13 cellular contexts compared by ENCODE assay signal in genomic region chr5:142871880-142872200, GRCh38.
DNase-seq lines count a peak whose midpoint lies in the region; ATAC-seq and TF ChIP-seq lines count a peak whose summit lies in the region.
"Had no signal": no experiment of that assay in that cellular context is flagged by ENCODE, and none has a peak within 500 bp of the region (broad histone marks: within the 10 kb centered on the region; RNA-seq: fewer than 3 reads in every experiment).

No MANE protein-coding gene starts in this region.

- no peak overlapping the region for H2BK120ac ChIP-seq in mesenchymal stem cell (ENCODE audit: low read depth, low read length)

- no peak overlapping the region for H2BK15ac ChIP-seq in mesenchymal stem cell (ENCODE audit: low read depth, poor library complexity, severe bottlenecking)

- H3K4me1 ChIP-seq in right atrium auricular region = peaks cover 0 to 88% of the 10 kb centered on the region in 2 donors
- H3K4me1 ChIP-seq in mesenchymal stem cell (ENCODE audit: control insufficient read depth, insufficient read depth, low read depth, low read length) = peaks cover 22% of the 10 kb centered on the region

- no peaks in the 10 kb centered on the region for H3K27me3 ChIP-seq in right atrium auricular region
- no peaks in the 10 kb centered on the region for H3K27me3 ChIP-seq in brain microvascular endothelial cell (replicated peaks)
- no peaks in the 10 kb centered on the region for H3K27me3 ChIP-seq in mesenchymal stem cell (ENCODE audit: control insufficient read depth in 1 of 2, insufficient read depth in 1 of 2, low read length in 2 of 2)

- intact Hi-C loops in Right ventricle myocardium inferior (cut with DNase I) = no loop called here

- peak; percentile 77 for ATAC-seq in Right ventricle myocardium inferior
- no peak for ATAC-seq in HG03159 (IDR thresholded peaks at IDR 0.05; ENCODE audit: unreplicated experiment)
- ATAC-seq: activated CD4-positive, alpha-beta T cell treated with anti-CD3 and anti-CD28 coated beads for 36 hours had no signal

- H2BK5ac ChIP-seq in mesenchymal stem cell (ENCODE audit: low read depth, low read length, poor library complexity, severe bottlenecking) = no peak overlapping the region

- no peak for DNase-seq in Right ventricle myocardium inferior (ENCODE audit: missing footprints)
- no peak for DNase-seq in right atrium auricular region (ENCODE audit: low spot score)
- DNase-seq in brain microvascular endothelial cell = peak; percentile 33
- DNase-seq in mesenchymal stem cell = no peak
- DNase-seq in stimulated activated CD4-positive, alpha-beta T cell treated with anti-CD3 and anti-CD28 coated beads, Interleukin-2, amount 100 ng/mL, for 24 hours = no peak
- no peak for DNase-seq in NCI-H1105 treated with DMSO at 0.1 percent for 48 hours (lab: John Stamatoyannopoulos, UW)
- no peak for DNase-seq in C1 segment of cervical spinal cord (lab: John Stamatoyannopoulos, UW)
- DNase-seq: activated CD4-positive, alpha-beta T cell treated with anti-CD3 and anti-CD28 coated beads for 36 hours; H9; NCI-H1048 had no signal

- H4K91ac ChIP-seq in mesenchymal stem cell (ENCODE audit: low read length) = no peak overlapping the region

- H3K9me3 ChIP-seq in right atrium auricular region = no peaks in the 10 kb centered on the region
- H3K9me3 ChIP-seq in mesenchymal stem cell (ENCODE audit: control insufficient read depth, low read length) = no peaks in the 10 kb centered on the region
- H3K9me3 ChIP-seq: thoracic aorta had no signal

- peak overlapping the region; percentile 25 for H3K9ac ChIP-seq in mesenchymal stem cell (ENCODE audit: low read length)

- no peak overlapping the region for H3K4me2 ChIP-seq in mesenchymal stem cell (ENCODE audit: low read length, poor library complexity, severe bottlenecking)

- no peak overlapping the region for H3K4me3 ChIP-seq in right atrium auricular region
- no peak overlapping the region for H3K4me3 ChIP-seq in brain microvascular endothelial cell (ENCODE audit: low read depth, low read length)
- H3K4me3 ChIP-seq in mesenchymal stem cell (ENCODE audit: insufficient read depth in 1 of 2, low read depth in 1 of 2, low read length in 2 of 2) = no peak overlapping the region
- H3K4me3 ChIP-seq: SK-N-MC, thoracic aorta had no signal

- TF ChIP-seq CTCF in right atrium auricular region (IDR thresholded peaks at IDR 0.05) (no peak), brain microvascular endothelial cell (IDR thresholded peaks at IDR 0.05; ENCODE audit: low read depth, low read length, missing control alignments) (no peak)

- H3K18ac ChIP-seq in mesenchymal stem cell (ENCODE audit: low read depth in 1 of 2, low read length in 2 of 2) = no peak overlapping the region

- no peaks in the 10 kb centered on the region for H3K36me3 ChIP-seq in right atrium auricular region
- no peaks in the 10 kb centered on the region for H3K36me3 ChIP-seq in brain microvascular endothelial cell (replicated peaks)
- no peaks in the 10 kb centered on the region for H3K36me3 ChIP-seq in mesenchymal stem cell (ENCODE audit: control insufficient read depth in 1 of 2, insufficient read depth in 2 of 2, low read depth in 1 of 2, low read length in 2 of 2)
- H3K36me3 ChIP-seq: thoracic aorta had no signal

- H2AK5ac ChIP-seq in mesenchymal stem cell (ENCODE audit: low read length, severe bottlenecking) = peak overlapping the region; percentile 89

- no peak overlapping the region for H3K23ac ChIP-seq in mesenchymal stem cell (ENCODE audit: low read length in 2 of 2)

- no peak overlapping the region for H3K4ac ChIP-seq in mesenchymal stem cell (ENCODE audit: low read depth in 1 of 2, low read length in 2 of 2)

- no peak overlapping the region for H2BK12ac ChIP-seq in mesenchymal stem cell (ENCODE audit: low read length in 2 of 2)

- H2AFZ ChIP-seq in mesenchymal stem cell (ENCODE audit: low read depth, low read length) = no peak overlapping the region

- no peak overlapping the region for H4K8ac ChIP-seq in mesenchymal stem cell (ENCODE audit: low read length)

- WGBS in mesenchymal stem cell = 91% methylated on average over 7 of the region's 7 CpGs

- peaks cover 20% of the 10 kb centered on the region for H3K79me1 ChIP-seq in mesenchymal stem cell (replicated peaks; ENCODE audit: low read length, poor library complexity, severe bottlenecking)

- no peak overlapping the region for H3K14ac ChIP-seq in mesenchymal stem cell (ENCODE audit: low read length in 2 of 2)

- in situ Hi-C loops in brain microvascular endothelial cell (cut with HindIII; ENCODE audit: low pct_ligation_motif_present, low sequenced_read_pairs) = loop anchor here (10.0 kb wide), 1 partner anchor 147 kb away; no protein-coding TSS in a partner anchor

- H3K27ac ChIP-seq in right atrium auricular region (no peak overlapping the region), brain microvascular endothelial cell (no peak overlapping the region), mesenchymal stem cell (ENCODE audit: low read length, poor library complexity, severe bottlenecking) (no peak overlapping the region)
- H3K27ac ChIP-seq: SK-N-MC, thoracic aorta had no signal
